Comparison of ENCODE assay signal across 8 cellular contexts in the genomic region with DNA sequence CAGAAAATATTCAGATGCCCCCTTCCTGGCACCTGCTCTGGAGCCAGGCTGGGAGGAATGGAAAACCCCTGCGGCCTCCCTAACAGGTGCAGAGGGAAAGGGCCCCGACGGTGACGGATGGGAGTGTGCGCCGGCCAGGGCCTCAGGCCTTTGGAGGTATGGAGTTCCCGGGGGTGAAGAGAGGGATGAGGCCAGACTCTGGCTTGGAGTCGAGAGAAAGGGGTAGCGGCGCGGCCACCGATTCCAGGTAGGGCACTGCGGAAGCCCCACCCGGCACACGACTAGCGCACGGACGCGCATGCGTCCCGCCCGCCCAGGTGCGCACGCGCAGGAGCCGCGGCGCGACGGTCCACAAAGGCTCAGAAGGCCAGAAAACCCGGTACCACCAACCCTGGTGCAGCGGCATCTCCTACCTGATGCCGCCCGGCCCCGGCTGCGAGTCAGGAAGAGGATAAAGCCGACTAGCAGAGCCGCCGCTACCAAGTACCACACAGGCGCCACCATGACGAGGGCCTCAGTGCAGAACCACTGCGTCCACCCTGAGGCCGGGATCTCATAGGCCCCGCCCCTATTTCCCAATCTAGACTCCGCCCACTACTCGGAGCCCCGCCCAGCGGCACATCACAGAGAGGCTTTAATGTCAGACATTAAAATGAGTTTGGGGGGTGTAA. TPM values are rescaled to one million over a fixed set of nuclear protein-coding genes. Genes with fewer than 3 reads are reported as not detected.
DNase-seq lines count a peak whose midpoint lies in the region; ATAC-seq and TF ChIP-seq lines count a peak whose summit lies in the region.

Gene DDRGK1 (minus strand): TSS at position 559 of the 671 bp plus-strand sequence. CDS start 55 bp downstream, at position 504.

- H4K20me1 ChIP-seq in H9 (ENCODE audit: control insufficient read depth, insufficient read depth, insufficient read length) = no peaks in the 10 kb centered on the region
- H4K20me1 ChIP-seq in MM.1S (ENCODE audit: insufficient read depth, low read length) = no peaks in the 10 kb centered on the region

- H3T11ph ChIP-seq in H9 (ENCODE audit: low read length) = no peak within 1 kb of the TSS

- H4K5ac ChIP-seq in H9 (ENCODE audit: insufficient read length, low read depth, low read length) = no peak within 1 kb of the TSS

- H2AFZ ChIP-seq in H9 (ENCODE audit: low read length) (no peak within 1 kb of the TSS), MM.1S (ENCODE audit: low read length) (peak within 1 kb of the TSS; percentile 85)

- H3K4me3 Mint-ChIP-seq in H9 = peak within 1 kb of the TSS; percentile 95 to 97
- peak within 1 kb of the TSS; percentile 97 for H3K4me3 Mint-ChIP-seq in activated naive CD4-positive, alpha-beta T cell treated with anti-CD3 and anti-CD28 coated beads for 36 hours

- CTCF ChIA-PET in activated naive CD4-positive, alpha-beta T cell treated with anti-CD3 and anti-CD28 coated beads for 36 hours (lab: Charles Lee) = interaction anchor here (0.9 to 1.2 kb wide), 4 partner anchors 14 to 98 kb away, joined by 3 to 5 read pairs (median 4); no protein-coding TSS in a partner anchor

- H3K9me3 ChIP-seq in ES-I3 (ENCODE audit: control insufficient read depth, insufficient read depth, low read length) (no peaks in the 10 kb centered on the region), H9 (ENCODE audit: control insufficient read depth, low read depth, low read length) (no peaks in the 10 kb centered on the region), MM.1S (replicated peaks; ENCODE audit: insufficient read depth, low read length) (no peaks in the 10 kb centered on the region), gastroesophageal sphincter (no peaks in the 10 kb centered on the region)

- H3K27me3 ChIP-seq in H9 (ENCODE audit: insufficient read depth, low read length) = no peaks in the 10 kb centered on the region
- no peaks in the 10 kb centered on the region for H3K27me3 ChIP-seq in MM.1S (replicated peaks; ENCODE audit: insufficient read depth, low read length)
- H3K27me3 ChIP-seq in gastroesophageal sphincter = no peaks in the 10 kb centered on the region

- H3K9ac ChIP-seq in ES-I3 (ENCODE audit: low read depth, low read length) = peak within 1 kb of the TSS; percentile 97
- H3K9ac ChIP-seq in H9 (ENCODE audit: extremely low read depth, insufficient read length, low read length) = peak within 1 kb of the TSS; percentile 68
- peak within 1 kb of the TSS; percentile 93 for H3K9ac ChIP-seq in MM.1S (ENCODE audit: low read length)

- H3K23ac ChIP-seq in H9 (ENCODE audit: insufficient read length, low read depth, low read length) = no peak within 1 kb of the TSS

- H3K4ac ChIP-seq in H9 (ENCODE audit: low read depth, low read length) = no peak within 1 kb of the TSS

- peak; percentile 72 to 79 for TF ChIP-seq POLR2A in gastroesophageal sphincter (IDR thresholded peaks at IDR 0.05)

- TF ChIP-seq CTCF in H9 (conservative IDR thresholded peaks at IDR 0.05) (no peak), MM.1S (IDR thresholded peaks at IDR 0.05; ENCODE audit: low read length) (no peak), gastroesophageal sphincter (IDR thresholded peaks at IDR 0.05) (no peak)

- no peaks in the 10 kb centered on the region for H3F3A ChIP-seq in MM.1S (ENCODE audit: insufficient read depth, low read length)

- no peaks in the 10 kb centered on the region for H3K27me3 Mint-ChIP-seq in H9 (ENCODE audit: low read depth)
- no peaks in the 10 kb centered on the region for H3K27me3 Mint-ChIP-seq in activated naive CD4-positive, alpha-beta T cell treated with anti-CD3 and anti-CD28 coated beads for 36 hours (ENCODE audit: low read depth)

- H3K27ac ChIP-seq in H9 (ENCODE audit: insufficient read length, low read depth, low read length) (no peak within 1 kb of the TSS), MM.1S (ENCODE audit: low read length) (peak within 1 kb of the TSS; percentile 69; the same call in 1 of the 2 replicates), gastroesophageal sphincter (peak within 1 kb of the TSS; percentile 76 to 92 (median 91))

- H3K36me3 ChIP-seq in ES-I3 (ENCODE audit: insufficient read depth, low read length) = peaks cover 11% of the 10 kb centered on the region
- H3K36me3 ChIP-seq in MM.1S (replicated peaks; ENCODE audit: insufficient read depth, low read length) = peaks cover 1% of the 10 kb centered on the region; the same call in 1 of the 2 replicates
- peaks cover 0 to 34% of the 10 kb centered on the region in 2 donors for H3K36me3 ChIP-seq in gastroesophageal sphincter

- no peak within 1 kb of the TSS for H2BK5ac ChIP-seq in H9 (ENCODE audit: insufficient read length, low read length)

- no peak within 1 kb of the TSS for H2BK15ac ChIP-seq in H9 (ENCODE audit: low read depth, low read length)

- no peaks in the 10 kb centered on the region; a peak in 1 of 5 replicates for H3K9me3 Mint-ChIP-seq in H9
- no peaks in the 10 kb centered on the region for H3K9me3 Mint-ChIP-seq in activated naive CD4-positive, alpha-beta T cell treated with anti-CD3 and anti-CD28 coated beads for 36 hours

- H3K79me2 ChIP-seq in H9 (ENCODE audit: insufficient read depth, low read length) (no peaks in the 10 kb centered on the region; the same call in 1 of the 2 replicates), MM.1S (ENCODE audit: low read length) (peaks cover 26% of the 10 kb centered on the region)

- H3K9me2 ChIP-seq in MM.1S (replicated peaks; ENCODE audit: insufficient read depth, low read length) = no peaks in the 10 kb centered on the region

- H2BK12ac ChIP-seq in H9 (ENCODE audit: insufficient read length, low read depth, low read length) = no peak within 1 kb of the TSS

- H3K27ac Mint-ChIP-seq in H9 = peak within 1 kb of the TSS; percentile 76 to 98 (median 97); a peak in 6 of 7 replicates
- H3K27ac Mint-ChIP-seq in activated naive CD4-positive, alpha-beta T cell treated with anti-CD3 and anti-CD28 coated beads for 36 hours = peak within 1 kb of the TSS; percentile 97

- peak within 1 kb of the TSS; percentile 82 for H3K14ac ChIP-seq in H9 (ENCODE audit: insufficient read depth, low read length)

- DNase-seq in H9 (peak; percentile 84), MM.1S (peak; percentile 87), SK-N-DZ (ENCODE audit: low spot score) (peak; percentile 85), nucleus accumbens (lab: John Stamatoyannopoulos, UW) (peak in 55 of 56 donors; percentile 36 to 95 (median 84)), superior temporal gyrus (ENCODE audit: extremely low spot score) (peak; percentile 91)
- DNase-seq in activated naive CD4-positive, alpha-beta T cell treated with anti-CD3 and anti-CD28 coated beads for 36 hours = peak; percentile 96

- no peaks in the 10 kb centered on the region; the same call in 1 of the 2 replicates for H3K4me1 ChIP-seq in ES-I3 (ENCODE audit: insufficient read depth, low read length)
- H3K4me1 ChIP-seq in H9 (ENCODE audit: insufficient read depth, low read length) = peaks cover 3% of the 10 kb centered on the region; the same call in 1 of the 2 replicates
- 0 out of 2 replicates have a peak, but pooled peaks cover 6% of the 10 kb centered on the region for H3K4me1 ChIP-seq in MM.1S (ENCODE audit: low read length)
- peaks cover 0 to 34% (median 13%) of the 10 kb centered on the region in 3 donors for H3K4me1 ChIP-seq in gastroesophageal sphincter

- no peak within 1 kb of the TSS for H2BK20ac ChIP-seq in H9 (ENCODE audit: low read depth, low read length, poor library complexity, severe bottlenecking)

- H4K91ac ChIP-seq in H9 (ENCODE audit: insufficient read length, low read depth, low read length) = no peak within 1 kb of the TSS

- H3K4me3 ChIP-seq in MM.1S (ENCODE audit: low read length) (peak within 1 kb of the TSS; percentile 95), gastroesophageal sphincter (peak within 1 kb of the TSS; percentile 67 to 87)

- H3K56ac ChIP-seq in H9 (ENCODE audit: insufficient read length, low read depth, low read length) = no peak within 1 kb of the TSS

- peaks cover 6% of the 10 kb centered on the region for H3K79me1 ChIP-seq in H9 (ENCODE audit: insufficient read depth, low read depth, low read length, poor library complexity, severe bottlenecking)

- H3K4me2 ChIP-seq in H9 (ENCODE audit: insufficient read depth, insufficient read length, low read length) (peak within 1 kb of the TSS; percentile 78), MM.1S (ENCODE audit: low read depth, low read length) (peak within 1 kb of the TSS; percentile 98)

- H3K18ac ChIP-seq in H9 (ENCODE audit: insufficient read length, low read depth, low read length) = peak within 1 kb of the TSS; percentile 82

- H3K4me1 Mint-ChIP-seq in H9 = peaks cover 8 to 16% of the 10 kb centered on the region in 2 experiments; a peak in 2 of 4 replicates
- peaks cover 18% of the 10 kb centered on the region for H3K4me1 Mint-ChIP-seq in activated naive CD4-positive, alpha-beta T cell treated with anti-CD3 and anti-CD28 coated beads for 36 hours (ENCODE audit: low read depth)

- no peak within 1 kb of the TSS for H2AK5ac ChIP-seq in H9 (ENCODE audit: insufficient read length, low read length)

- no CpG with 5 or more reads among the region's 48 CpGs for WGBS in H9 (ENCODE audit: extremely low coverage, insufficient read length, low lambda C conversion rate)
- WGBS in gastroesophageal sphincter (ENCODE audit: low coverage in 1 of 2), 2 donors = 0% methylated on average over 4 to 6 of the region's 48 CpGs

- no peak within 1 kb of the TSS for H4K8ac ChIP-seq in H9 (replicated peaks; ENCODE audit: insufficient read length, low read depth, low read length)

- peaks cover 16% of the 10 kb centered on the region for H3K23me2 ChIP-seq in H9 (ENCODE audit: insufficient read length, low read depth, low read length, poor library complexity, severe bottlenecking)

- ATAC-seq in gastroesophageal sphincter = peak; percentile 96

- no peak within 1 kb of the TSS for H2BK120ac ChIP-seq in H9 (ENCODE audit: low read depth, low read length, poor library complexity, severe bottlenecking)

- intact Hi-C loops in activated naive CD4-positive, alpha-beta T cell treated with anti-CD3 and anti-CD28 coated beads for 36 hours (cut with micrococcal nuclease) = loop anchor here (1.0 to 5.0 kb wide), 6 partner anchors 30 to 332 kb away; partner anchors contain the start of genes FASTKD5, MRPS26, OXT and PTPRA

- peaks cover 17 to 32% (median 27%) of the 10 kb centered on the region in 3 experiments for H3K36me3 Mint-ChIP-seq in H9 (ENCODE audit: insufficient read depth in 1 of 3, low read depth in 3 of 3)
- peaks cover 20% of the 10 kb centered on the region for H3K36me3 Mint-ChIP-seq in activated naive CD4-positive, alpha-beta T cell treated with anti-CD3 and anti-CD28 coated beads for 36 hours (ENCODE audit: low read depth)

- no peak for TF ChIP-seq EP300 in gastroesophageal sphincter (IDR thresholded peaks at IDR 0.05)

RNA-seq across cellular contexts. Expression of gene DDRGK1, which starts in this region (rescaled TPM):
- total RNA-seq in H9 (2021) (56.2 and 58.1 TPM in 2 replicates), gastroesophageal sphincter (10 to 100 TPM; 62.0 to 82.5 (median 69.8) TPM)
- 47.6 and 91.3 TPM in 2 replicates for polyA plus RNA-seq in SK-N-DZ (2014; cell fraction: cytosol; rRNA removed)
- 59.5 and 66.3 TPM in 2 replicates for polyA plus RNA-seq in SK-N-DZ (2014; cell fraction: nucleus; rRNA removed)
- 10 to 100 TPM; 78.2 to 79.5 TPM for total RNA-seq in activated naive CD4-positive, alpha-beta T cell treated with anti-CD3 and anti-CD28 coated beads for 36 hours
